In genomic region chr22:33896801-33897620, GRCh38 we compare ENCODE assay signal across 14 cellular contexts. TPM values are rescaled to one million over a fixed set of nuclear protein-coding genes. Genes with fewer than 3 reads are reported as not detected.
DNase-seq lines count a peak whose midpoint lies in the region; ATAC-seq and TF ChIP-seq lines count a peak whose summit lies in the region.
"Had no signal": no experiment of that assay in that cellular context is flagged by ENCODE, and none has a peak within 500 bp of the region (broad histone marks: within the 10 kb centered on the region; RNA-seq: fewer than 3 reads in every experiment).

No MANE protein-coding gene starts in this region.

- H3K27ac ChIP-seq in skeletal muscle tissue (ENCODE audit: low read depth, low read length) (peak overlapping the region; percentile 54), transverse colon (peak overlapping the region in 1 of 4 donors; percentile 0)
- H3K27ac ChIP-seq: thoracic aorta had no signal

- intact Hi-C loops in transverse colon (cut with DNase I; ENCODE audit: low total_unique reads), result no loop called here

- H3K9me3 ChIP-seq in skeletal muscle tissue (ENCODE audit: control insufficient read depth in 3 of 3, low read length in 3 of 3) (no peaks in the 10 kb centered on the region), transverse colon (no peaks in the 10 kb centered on the region)
- H3K9me3 ChIP-seq: esophagus squamous epithelium, thoracic aorta had no signal

- H3K36me3 ChIP-seq in skeletal muscle tissue (ENCODE audit: control insufficient read depth in 3 of 3, insufficient read depth in 3 of 3, low read length in 3 of 3) (no peaks in the 10 kb centered on the region), transverse colon (no peaks in the 10 kb centered on the region)
- H3K36me3 ChIP-seq: esophagus squamous epithelium, thoracic aorta had no signal

- H3K27ac Mint-ChIP-seq in immature natural killer cell, result no peak overlapping the region

- ATAC-seq in GM19395 (IDR thresholded peaks at IDR 0.05; ENCODE audit: unreplicated experiment), result peak; percentile 71
- peak; percentile 49 for ATAC-seq in HG03064 (IDR thresholded peaks at IDR 0.05; ENCODE audit: low read depth, unreplicated experiment)
- ATAC-seq in activated T-cell treated with anti-CD3 and anti-CD28 coated beads, Interleukin-2, amount 50 U/mL, for 4 hours, result no peak
- ATAC-seq: activated CD4-positive, CD25-positive, alpha-beta regulatory T cell treated with anti-CD3 and anti-CD28 coated beads, Interleukin-2, amount 50 U/mL, for 24 hours; Panc1 had no signal

- TF ChIP-seq CTCF in fibroblast of pulmonary artery (IDR thresholded peaks at IDR 0.05; ENCODE audit: low read length, missing control alignments), result no peak
- TF ChIP-seq CTCF in transverse colon (IDR thresholded peaks at IDR 0.05), result no peak

- H3K4me1 ChIP-seq in skeletal muscle tissue (ENCODE audit: control insufficient read depth in 3 of 3, insufficient read depth in 3 of 3, low read length in 3 of 3), result peaks cover 6 to 54% (median 29%) of the 10 kb centered on the region in 3 donors
- H3K4me1 ChIP-seq in transverse colon, result peaks cover 0 to 5% (median 0%) of the 10 kb centered on the region in 4 donors

- no peak for TF ChIP-seq EP300 in transverse colon (IDR thresholded peaks at IDR 0.05; ENCODE audit: low read depth)

- no peak overlapping the region for H3K4me3 Mint-ChIP-seq in activated T-cell treated with anti-CD3 and anti-CD28 coated beads, Interleukin-2, amount 50 U/mL, for 4 hours
- H3K4me3 Mint-ChIP-seq in immature natural killer cell, result no peak overlapping the region

- H3K27me3 ChIP-seq in skeletal muscle tissue (ENCODE audit: control insufficient read depth in 3 of 3, insufficient read depth in 3 of 3, low read length in 3 of 3) (no peaks in the 10 kb centered on the region), transverse colon (no peaks in the 10 kb centered on the region)
- H3K27me3 ChIP-seq: esophagus squamous epithelium had no signal

- H3K9me3 Mint-ChIP-seq in activated T-cell treated with anti-CD3 and anti-CD28 coated beads, Interleukin-2, amount 50 U/mL, for 4 hours, result peaks cover 14% of the 10 kb centered on the region
- no peaks in the 10 kb centered on the region for H3K9me3 Mint-ChIP-seq in immature natural killer cell

- H3K4me3 ChIP-seq in fibroblast of pulmonary artery (replicated peaks; ENCODE audit: low read depth, low read length) (no peak overlapping the region), skeletal muscle tissue (ENCODE audit: low read length in 3 of 3) (no peak overlapping the region), transverse colon (no peak overlapping the region)
- H3K4me3 ChIP-seq: esophagus squamous epithelium, thoracic aorta had no signal

- no peaks in the 10 kb centered on the region for H3K36me3 Mint-ChIP-seq in activated T-cell treated with anti-CD3 and anti-CD28 coated beads, Interleukin-2, amount 50 U/mL, for 4 hours (ENCODE audit: insufficient read depth)
- H3K36me3 Mint-ChIP-seq in immature natural killer cell, result no peaks in the 10 kb centered on the region

- no peak overlapping the region for H3K9ac ChIP-seq in skeletal muscle tissue (ENCODE audit: low read depth in 1 of 3, low read length in 3 of 3)

- H3K4me1 Mint-ChIP-seq in activated T-cell treated with anti-CD3 and anti-CD28 coated beads, Interleukin-2, amount 50 U/mL, for 4 hours (ENCODE audit: low read depth), result no peaks in the 10 kb centered on the region
- no peaks in the 10 kb centered on the region for H3K4me1 Mint-ChIP-seq in immature natural killer cell

- in situ Hi-C loops in transverse colon (cut with MboI; ENCODE audit: low pct_ligation_motif_present in 1 of 4, low pct_unique_long_range_greater_than_20kb in 1 of 4, low sequenced_read_pairs in 3 of 4), result no loop called here

- H3K27me3 Mint-ChIP-seq in activated T-cell treated with anti-CD3 and anti-CD28 coated beads, Interleukin-2, amount 50 U/mL, for 4 hours (ENCODE audit: low read depth), result no peaks in the 10 kb centered on the region
- peaks cover 5 to 6% (median 5%) of the 10 kb centered on the region in 3 donors for H3K27me3 Mint-ChIP-seq in immature natural killer cell (ENCODE audit: low read depth in 3 of 3)

- 77 to 79% methylated on average over 6 to 10 of the region's 10 CpGs for WGBS in transverse colon (ENCODE audit: low coverage in 1 of 2), 2 donors

- DNase-seq in fibroblast of pulmonary artery (ENCODE audit: low read depth) (peak; percentile 34), immature natural killer cell (no peak), cerebellar cortex (ENCODE audit: low spot score) (no peak), transverse colon (no peak)
- no peak for DNase-seq in activated T-cell treated with anti-CD3 and anti-CD28 coated beads, Interleukin-2, amount 50 U/mL, for 4 hours
- DNase-seq: esophagus squamous epithelium, GF-D8, MV-4-11 had no signal

- TF ChIP-seq POLR2A in transverse colon (IDR thresholded peaks at IDR 0.05), result no peak

RNA-seq across cellular contexts. Expression of gene LARGE1, which starts 23.3 kb away (rescaled TPM):
- total RNA-seq in skeletal muscle tissue (12.5 TPM), transverse colon (100 to 1,000 TPM in 2 of 4 donors, 10 to 100 TPM in 2; 46.5 to 304 (median 80.5) TPM)
- total RNA-seq in activated T-cell treated with anti-CD3 and anti-CD28 coated beads, Interleukin-2, amount 50 U/mL, for 4 hours, result 1 to 10 TPM in 2 of 3 donors, under 1 TPM in 1; 0.73 to 2.2 (median 1.0) TPM
- polyA plus RNA-seq in immature natural killer cell, result under 1 TPM in 2 of 3 donors, not detected in 1; 0.04 to 0.29 TPM

Comparison
In these comparisons a context has a peak if more than half of its experiments do, and no peak if none do; other contexts are left out.
1. ATAC-seq: peak in GM19395 (single experiment) and HG03064 (single experiment); none in activated T-cell treated with anti-CD3 and anti-CD28 coated beads, Interleukin-2, amount 50 U/mL, for 4 hours (0 of 2).